ENCODE assay signal across 21 cellular contexts in the genomic region with DNA sequence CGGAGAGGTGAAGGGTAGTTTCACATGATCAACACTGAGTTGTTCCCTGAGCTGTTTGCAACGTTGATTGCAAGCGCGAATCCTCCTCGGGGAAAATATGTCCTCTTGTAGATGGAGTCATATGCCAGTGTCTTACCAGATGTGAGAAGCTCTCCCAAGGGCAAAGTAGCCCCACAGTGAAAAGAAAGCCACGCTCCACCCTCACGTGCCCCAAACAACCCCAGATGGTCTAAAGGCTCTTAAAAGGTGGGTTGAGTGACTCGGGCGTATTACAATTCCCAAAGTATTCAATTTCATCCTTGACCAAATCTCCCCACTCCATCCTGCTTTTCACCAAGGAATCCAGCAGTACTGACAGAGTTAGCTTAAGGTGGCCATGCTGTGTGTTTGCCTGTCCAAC.
"Had no signal": no experiment of that assay in that cellular context is flagged by ENCODE, and none has a peak within 500 bp of the region (broad histone marks: within the 10 kb centered on the region; RNA-seq: fewer than 3 reads in every experiment).

No MANE protein-coding gene starts in this region.

- H3K36me3 ChIP-seq: esophagus squamous epithelium, gastroesophageal sphincter, prostate gland, spleen, transverse colon had no signal

- H3K9ac ChIP-seq: parathyroid adenoma had no signal

- H3K4me1 ChIP-seq: esophagus squamous epithelium, gastroesophageal sphincter, parathyroid adenoma, prostate gland, spleen, testis, transverse colon had no signal

- H3K4me1 Mint-ChIP-seq: naive B cell; nephron; stimulated activated naive B cell treated with anti-CD40 and anti-IgM and Interleukin-4, amounts not matched to agents 10 μg/mL and 1 μg/mL and 100 μg/mL, for 72 hours; stimulated activated naive CD8-positive, alpha-beta T cell treated with anti-CD3 and anti-CD28 coated beads, Interleukin-15, amount 100 ng/mL, for 72 hours had no signal

- H3K4me3 ChIP-seq: esophagus squamous epithelium, gastroesophageal sphincter, hepatocyte, prostate gland, spleen, testis, transverse colon had no signal

- DNase-seq: effector memory CD8-positive, alpha-beta T cell; esophagus squamous epithelium; foreskin fibroblast; mesendoderm; naive B cell; spleen; stimulated activated CD4-positive, alpha-beta T cell treated with anti-CD3 and anti-CD28 coated beads, Interleukin-15, amount 100 ng/mL, for 24 hours; stimulated activated CD4-positive, alpha-beta T cell treated with anti-CD3 and anti-CD28 coated beads, Interleukin-1b, Interleukin-23, amount 100 ng/mL, for 48 hours; stimulated activated CD4-positive, alpha-beta T cell treated with anti-CD3 and anti-CD28 coated beads, Interleukin-4, amount 100 ng/mL, for 24 hours; stimulated activated naive B cell treated with anti-CD40 and anti-IgM and Interleukin-4, amounts not matched to agents 10 μg/mL and 1 μg/mL and 100 μg/mL, for 72 hours; stimulated activated naive CD8-positive, alpha-beta T cell treated with anti-CD3 and anti-CD28 coated beads, Interleukin-15, amount 100 ng/mL, for 72 hours; testis; transverse colon had no signal

- FAIRE-seq: colon had no signal

- H3K27ac Mint-ChIP-seq: dendritic cell treated with granulocyte-macrophage colony-stimulating factor and Interleukin-4, amounts not matched to agents 40 ng/mL and 50 ng/mL, for 4 days; effector memory CD8-positive, alpha-beta T cell; naive B cell; nephron; stimulated activated naive B cell treated with anti-CD40 and anti-IgM and Interleukin-4, amounts not matched to agents 10 μg/mL and 1 μg/mL and 100 μg/mL, for 72 hours; stimulated activated naive CD8-positive, alpha-beta T cell treated with anti-CD3 and anti-CD28 coated beads, Interleukin-15, amount 100 ng/mL, for 72 hours had no signal

- H3K27me3 Mint-ChIP-seq: dendritic cell treated with granulocyte-macrophage colony-stimulating factor and Interleukin-4, amounts not matched to agents 40 ng/mL and 50 ng/mL, for 4 days; effector memory CD8-positive, alpha-beta T cell; naive B cell; stimulated activated naive B cell treated with anti-CD40 and anti-IgM and Interleukin-4, amounts not matched to agents 10 μg/mL and 1 μg/mL and 100 μg/mL, for 72 hours; stimulated activated naive CD8-positive, alpha-beta T cell treated with anti-CD3 and anti-CD28 coated beads, Interleukin-15, amount 100 ng/mL, for 72 hours had no signal

- H3K9me3 Mint-ChIP-seq: dendritic cell treated with granulocyte-macrophage colony-stimulating factor and Interleukin-4, amounts not matched to agents 40 ng/mL and 50 ng/mL, for 4 days; nephron; stimulated activated naive B cell treated with anti-CD40 and anti-IgM and Interleukin-4, amounts not matched to agents 10 μg/mL and 1 μg/mL and 100 μg/mL, for 72 hours; stimulated activated naive CD8-positive, alpha-beta T cell treated with anti-CD3 and anti-CD28 coated beads, Interleukin-15, amount 100 ng/mL, for 72 hours had no signal

- H3K36me3 Mint-ChIP-seq: naive B cell; stimulated activated naive B cell treated with anti-CD40 and anti-IgM and Interleukin-4, amounts not matched to agents 10 μg/mL and 1 μg/mL and 100 μg/mL, for 72 hours had no signal

- H3K4me3 Mint-ChIP-seq: dendritic cell treated with granulocyte-macrophage colony-stimulating factor and Interleukin-4, amounts not matched to agents 40 ng/mL and 50 ng/mL, for 4 days; effector memory CD8-positive, alpha-beta T cell; naive B cell; nephron; stimulated activated naive B cell treated with anti-CD40 and anti-IgM and Interleukin-4, amounts not matched to agents 10 μg/mL and 1 μg/mL and 100 μg/mL, for 72 hours; stimulated activated naive CD8-positive, alpha-beta T cell treated with anti-CD3 and anti-CD28 coated beads, Interleukin-15, amount 100 ng/mL, for 72 hours had no signal

- H3K27ac ChIP-seq: epithelial cell of prostate, esophagus squamous epithelium, gastroesophageal sphincter, hepatocyte, parathyroid adenoma, prostate gland, spleen, testis, transverse colon had no signal

- H3K9me3 ChIP-seq: esophagus squamous epithelium, gastroesophageal sphincter, prostate gland, testis, transverse colon had no signal
